24 cellular contexts compared by ENCODE assay signal in genomic region chr6:116979560-116979959, GRCh38.
DNase-seq lines count a peak whose midpoint lies in the region; ATAC-seq, FAIRE-seq and TF ChIP-seq lines count a peak whose summit lies in the region.
"Had no signal": no experiment of that assay in that cellular context is flagged by ENCODE, and none has a peak within 500 bp of the region (broad histone marks: within the 10 kb centered on the region; RNA-seq: fewer than 3 reads in every experiment).

No MANE protein-coding gene starts in this region.

- DNase-seq in HepG2 (ENCODE audit: low spot score) (no peak), right lobe of liver (no peak), K562 (ENCODE audit: extremely low read depth in 1 of 4, low spot score in 3 of 4) (no peak), CD1c-positive myeloid dendritic cell (ENCODE audit: extremely low spot score) (no peak)
- no peak for DNase-seq in activated effector memory CD4-positive, alpha-beta T cell treated with anti-CD3 and anti-CD28 coated beads, Interleukin-2, amount 50 U/mL, for 16 hours
- DNase-seq: AML-193; CD4-positive, alpha-beta memory T cell; CD4-positive, CD25-positive, alpha-beta regulatory T cell; CD8-positive, alpha-beta memory T cell; COR-L47; DMS 273 treated with DMSO at 0.1 percent for 48 hours; DMS153; DMS53; DMS79; DND-41; EL; GDM1 had no signal

- TF ChIP-seq EP300 in HepG2 (IDR thresholded peaks at IDR 0.05; ENCODE audit: low read depth in 2 of 2, low read length in 2 of 2) (no peak), HepG2 (CRISPR knock-in tag; IDR thresholded peaks at IDR 0.05; ENCODE audit: borderline replicate concordance) (no peak), K562 (IDR thresholded peaks at IDR 0.05; ENCODE audit: low read length) (no peak)

- TF ChIP-seq POLR2A in HepG2 (IDR thresholded peaks at IDR 0.05; ENCODE audit: insufficient read depth in 1 of 2, low read depth in 2 of 2, low read length in 2 of 2) (no peak), right lobe of liver (IDR thresholded peaks at IDR 0.05) (no peak), K562 (conservative IDR thresholded peaks at IDR 0.05) (no peak)

- intact Hi-C loops in HepG2 (cut with micrococcal nuclease; ENCODE audit: unreplicated experiment) = no loop called here
- intact Hi-C loops in right lobe of liver (cut with DNase I) = no loop called here
- intact Hi-C loops in K562 (cut with micrococcal nuclease) = loop anchor here (10.0 kb wide), 2 partner anchors 305 to 465 kb away; no protein-coding TSS in a partner anchor

- ATAC-seq in HepG2 = no peak
- ATAC-seq in right lobe of liver = no peak
- no peak for ATAC-seq in K562
- ATAC-seq: A549, GM12878 had no signal

- H3K36me3 ChIP-seq in HepG2 (replicated peaks in 1 of 2; ENCODE audit: control insufficient read depth in 1 of 2, insufficient read depth in 2 of 2, low read length in 2 of 2) = no peaks in the 10 kb centered on the region
- H3K36me3 ChIP-seq in right lobe of liver = no peaks in the 10 kb centered on the region
- H3K36me3 ChIP-seq in K562 (ENCODE audit: control insufficient read depth, insufficient read depth, low read length) = no peaks in the 10 kb centered on the region
- H3K36me3 ChIP-seq: BLaER1 treated with 17β-estradiol and CSF1 and Interleukin-3, amounts not matched to agents 10 nM and 100 nM had no signal

- H3K4me2 ChIP-seq in HepG2 (ENCODE audit: low read depth, low read length) (no peak overlapping the region), K562 (ENCODE audit: insufficient read depth, low read length) (no peak overlapping the region)
- H3K4me2 ChIP-seq: A549; BLaER1 treated with 17β-estradiol and CSF1 and Interleukin-3, amounts not matched to agents 10 nM and 100 nM had no signal

- TF ChIP-seq CTCF in HepG2 (CRISPR knock-in tag; IDR thresholded peaks at IDR 0.05) (no peak), right lobe of liver (IDR thresholded peaks at IDR 0.05) (no peak), K562 (IDR thresholded peaks at IDR 0.05 in 2 of 3, conservative IDR thresholded peaks at IDR 0.05 in 1 of 3; ENCODE audit: insufficient read depth in 2 of 3, low read depth in 1 of 3, low read length in 3 of 3) (no peak)

- no TSS peak for BruUV-seq in HepG2 (replicated peaks; lab: Mats Ljungman, UMichigan)
- no TSS peak for BruUV-seq in K562 (replicated peaks; lab: Mats Ljungman, UMichigan)

- CTCF ChIA-PET in HepG2 (lab: Yijun Ruan, JAX; ENCODE audit: low intra/inter-chr PET ratio, low total read pairs) = no interaction called here
- CTCF ChIA-PET in K562 (lab: Yijun Ruan, JAX; ENCODE audit: low intra/inter-chr PET ratio) = no interaction called here

- no peaks in the 10 kb centered on the region for H3K79me2 ChIP-seq in HepG2 (ENCODE audit: insufficient read depth, low read length)
- no peaks in the 10 kb centered on the region for H3K79me2 ChIP-seq in K562 (ENCODE audit: control insufficient read depth, insufficient read depth, low read length)

- no peak for FAIRE-seq in HepG2 (lab: Jason Lieb, UNC)
- FAIRE-seq in K562 (lab: Jason Lieb, UNC) = no peak
- FAIRE-seq: A549, GM12878, GM12892, GM19239 had no signal

- no peaks in the 10 kb centered on the region for H4K20me1 ChIP-seq in HepG2 (ENCODE audit: insufficient read depth, low read length)
- H4K20me1 ChIP-seq in K562 (replicated peaks; ENCODE audit: control insufficient read depth, insufficient read depth, low read length) = no peaks in the 10 kb centered on the region
- H4K20me1 ChIP-seq: BLaER1 treated with 17β-estradiol and CSF1 and Interleukin-3, amounts not matched to agents 10 nM and 100 nM had no signal

- POLR2A ChIA-PET in HepG2 (lab: Yijun Ruan, JAX) = no interaction called here
- POLR2A ChIA-PET in K562 (lab: Yijun Ruan, JAX) = no interaction called here

- H3K9me3 ChIP-seq in HepG2 (ENCODE audit: low read length) = no peaks in the 10 kb centered on the region
- H3K9me3 ChIP-seq in right lobe of liver = no peaks in the 10 kb centered on the region
- H3K9me3 ChIP-seq in K562 (replicated peaks; ENCODE audit: control insufficient read depth, insufficient read depth, low read depth, low read length) = no peaks in the 10 kb centered on the region
- H3K9me3 ChIP-seq: A549 had no signal

- H3K9ac ChIP-seq in HepG2 (ENCODE audit: insufficient read depth, low read depth, low read length) (no peak overlapping the region), K562 (ENCODE audit: insufficient read depth in 1 of 2, low read depth in 2 of 2, low read length in 2 of 2) (no peak overlapping the region)
- H3K9ac ChIP-seq: BLaER1 treated with 17β-estradiol and CSF1 and Interleukin-3, amounts not matched to agents 10 nM and 100 nM had no signal

- in situ Hi-C loops in HepG2 (cut with HindIII; ENCODE audit: extremely low pct_ligation_motif_present, low pct_unique_long_range_greater_than_20kb) = loop anchor here (10.0 kb wide), 1 partner anchor 335 kb away; no protein-coding TSS in a partner anchor
- in situ Hi-C loops in K562 (cut with MboI) = no loop called here

- H3K4me1 ChIP-seq in HepG2 (ENCODE audit: insufficient read depth, low read length) (no peaks in the 10 kb centered on the region), right lobe of liver (no peaks in the 10 kb centered on the region), K562 (replicated peaks in 1 of 2; ENCODE audit: control insufficient read depth in 2 of 2, insufficient read depth in 2 of 2, low read length in 2 of 2) (no peaks in the 10 kb centered on the region)
- H3K4me1 ChIP-seq: A549; BLaER1 treated with 17β-estradiol and CSF1 and Interleukin-3, amounts not matched to agents 10 nM and 100 nM had no signal

- no peak overlapping the region for H3K4me3 ChIP-seq in HepG2 (replicated peaks in 1 of 3; ENCODE audit: insufficient read depth in 1 of 3, low read depth in 2 of 3, low read length in 3 of 3)
- no peak overlapping the region for H3K4me3 ChIP-seq in right lobe of liver
- H3K4me3 ChIP-seq in K562 = no peak overlapping the region
- H3K4me3 ChIP-seq: A549; BLaER1 treated with 17β-estradiol and CSF1 and Interleukin-3, amounts not matched to agents 10 nM and 100 nM; GM12878 had no signal

- no peak for TF ChIP-seq RAD21 in HepG2 (CRISPR knock-in tag; IDR thresholded peaks at IDR 0.05)
- no peak for TF ChIP-seq RAD21 in K562 (CRISPR knock-in tag; conservative IDR thresholded peaks at IDR 0.05 in 1 of 2, IDR thresholded peaks at IDR 0.05 in 1 of 2)

- WGBS in HepG2 (ENCODE audit: low lambda C conversion rate) = 1% methylated on average over 1 of the region's 1 CpG
- 60% methylated on average over 1 of the region's 1 CpG for WGBS in right lobe of liver (ENCODE audit: insufficient coverage, low coverage, low lambda C conversion rate, missing lambda C conversion rate)
- 0% methylated on average over 1 of the region's 1 CpG for WGBS in K562 (ENCODE audit: insufficient coverage, low coverage, missing lambda C conversion rate)

- no peaks in the 10 kb centered on the region for H3K9me1 ChIP-seq in K562 (ENCODE audit: control insufficient read depth, insufficient read depth, low read length)

- no peak overlapping the region for H2AFZ ChIP-seq in HepG2 (ENCODE audit: low read length)
- H2AFZ ChIP-seq in K562 (ENCODE audit: low read depth, low read length) = no peak overlapping the region

- H3K27ac ChIP-seq in HepG2 (ENCODE audit: extremely low read length, insufficient read depth, low read length) (no peak overlapping the region), right lobe of liver (no peak overlapping the region), K562 (ENCODE audit: extremely low read depth, low read depth, low read length) (no peak overlapping the region)
- H3K27ac ChIP-seq: 22Rv1; A549; BLaER1 treated with 17β-estradiol and CSF1 and Interleukin-3, amounts not matched to agents 10 nM and 100 nM; C4-2B had no signal

- H3K27me3 ChIP-seq in HepG2 (ENCODE audit: control insufficient read depth in 1 of 2, insufficient read depth in 2 of 2, low read length in 2 of 2) (no peaks in the 10 kb centered on the region; a peak in 1 of 5 replicates), right lobe of liver (no peaks in the 10 kb centered on the region), K562 (ENCODE audit: control insufficient read depth in 2 of 2, insufficient read depth in 2 of 2, low read length in 2 of 2) (no peaks in the 10 kb centered on the region)
- H3K27me3 ChIP-seq: BLaER1 treated with 17β-estradiol and CSF1 and Interleukin-3, amounts not matched to agents 10 nM and 100 nM had no signal

TF ChIP-seq in HepG2, 621 proteins besides CTCF, POLR2A, EP300 and RAD21:
- peak; percentile 27; the same call in 1 of the 2 replicates for TF ChIP-seq MAFF (IDR thresholded peaks at IDR 0.05; ENCODE audit: low read depth, low read length)
- TF ChIP-seq MAFK (conservative IDR thresholded peaks at IDR 0.05 in 1 of 2, IDR thresholded peaks at IDR 0.05 in 1 of 2; ENCODE audit: low read length in 2 of 2) = peak; percentile 13 to 72; a peak in 2 of 4 replicates
- no peak for TF ChIP-seq ZFP36L1 (CRISPR knock-in tag; IDR thresholded peaks at IDR 0.05)
TF ChIP-seq in HepG2: peak in this region for 2.

TF ChIP-seq in K562, 482 proteins besides CTCF, POLR2A, EP300 and RAD21:
- peak; percentile 70 for TF ChIP-seq ZNF316 (IDR thresholded peaks at IDR 0.05)
- TF ChIP-seq C11orf30 (IDR thresholded peaks at IDR 0.05; ENCODE audit: low read depth) = peak; percentile 28; the same call in 1 of the 2 replicates
- TF ChIP-seq ATF2 (CRISPR knock-in tag; IDR thresholded peaks at IDR 0.05) = no peak

Comparison
In these comparisons a context has a peak if more than half of its experiments do, and no peak if none do; other contexts are left out.
1. Of the 241 proteins assayed by ChIP-seq in both HepG2 and K562: peak only in HepG2: MAFF and MAFK; only in K562: none; in both: none; in neither: 239.